Comparison of ENCODE assay signal across 9 cellular contexts in the genomic region with DNA sequence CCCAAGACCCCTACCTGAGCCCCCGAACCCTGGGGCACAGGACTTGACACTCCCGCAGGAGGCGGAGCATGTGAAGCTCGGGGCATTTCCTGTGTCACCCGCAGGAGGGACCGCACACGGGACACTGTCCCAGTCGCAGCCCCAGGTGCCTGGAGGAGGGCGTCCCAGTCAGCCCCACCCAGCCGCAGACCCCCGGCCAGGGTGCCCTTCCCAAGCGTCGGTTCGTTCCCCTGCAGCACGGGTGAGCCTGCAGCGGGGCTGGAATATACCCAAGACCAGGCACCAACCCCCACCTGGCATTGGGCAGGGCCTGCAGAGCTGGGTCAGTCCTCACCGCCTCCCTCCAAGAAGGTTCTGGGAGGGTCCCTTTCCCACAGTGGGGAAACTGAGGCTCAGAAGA.
"Had no signal": no experiment of that assay in that cellular context is flagged by ENCODE, and none has a peak within 500 bp of the region (broad histone marks: within the 10 kb centered on the region; RNA-seq: fewer than 3 reads in every experiment).

No MANE protein-coding gene starts in this region.

- H3K27ac ChIP-seq: GM23248, HL-60 had no signal

- H3K9me3 ChIP-seq: HAP-1 had no signal

- H3K9me3 Mint-ChIP-seq: HFFc6, IgD-negative memory B cell had no signal

- H3K9ac ChIP-seq: GM23248 had no signal

- H3K36me3 Mint-ChIP-seq: IgD-negative memory B cell had no signal

- DNase-seq: GM23248, GOT3, H7, HFFc6 had no signal

- H2AFZ ChIP-seq: GM23248 had no signal

- H3K4me1 ChIP-seq: HAP-1 had no signal

- FAIRE-seq: HepG2 had no signal

- H3K4me3 ChIP-seq: GM23248, HAP-1 had no signal

- H3K27me3 Mint-ChIP-seq: IgD-negative memory B cell had no signal

- ATAC-seq: HCT116, HepG2 had no signal

- H3K4me3 Mint-ChIP-seq: HFFc6, IgD-negative memory B cell had no signal

- H3K27ac Mint-ChIP-seq: HFFc6, IgD-negative memory B cell had no signal
